Comparison of ENCODE assay signal across 1 cellular context in the genomic region with DNA sequence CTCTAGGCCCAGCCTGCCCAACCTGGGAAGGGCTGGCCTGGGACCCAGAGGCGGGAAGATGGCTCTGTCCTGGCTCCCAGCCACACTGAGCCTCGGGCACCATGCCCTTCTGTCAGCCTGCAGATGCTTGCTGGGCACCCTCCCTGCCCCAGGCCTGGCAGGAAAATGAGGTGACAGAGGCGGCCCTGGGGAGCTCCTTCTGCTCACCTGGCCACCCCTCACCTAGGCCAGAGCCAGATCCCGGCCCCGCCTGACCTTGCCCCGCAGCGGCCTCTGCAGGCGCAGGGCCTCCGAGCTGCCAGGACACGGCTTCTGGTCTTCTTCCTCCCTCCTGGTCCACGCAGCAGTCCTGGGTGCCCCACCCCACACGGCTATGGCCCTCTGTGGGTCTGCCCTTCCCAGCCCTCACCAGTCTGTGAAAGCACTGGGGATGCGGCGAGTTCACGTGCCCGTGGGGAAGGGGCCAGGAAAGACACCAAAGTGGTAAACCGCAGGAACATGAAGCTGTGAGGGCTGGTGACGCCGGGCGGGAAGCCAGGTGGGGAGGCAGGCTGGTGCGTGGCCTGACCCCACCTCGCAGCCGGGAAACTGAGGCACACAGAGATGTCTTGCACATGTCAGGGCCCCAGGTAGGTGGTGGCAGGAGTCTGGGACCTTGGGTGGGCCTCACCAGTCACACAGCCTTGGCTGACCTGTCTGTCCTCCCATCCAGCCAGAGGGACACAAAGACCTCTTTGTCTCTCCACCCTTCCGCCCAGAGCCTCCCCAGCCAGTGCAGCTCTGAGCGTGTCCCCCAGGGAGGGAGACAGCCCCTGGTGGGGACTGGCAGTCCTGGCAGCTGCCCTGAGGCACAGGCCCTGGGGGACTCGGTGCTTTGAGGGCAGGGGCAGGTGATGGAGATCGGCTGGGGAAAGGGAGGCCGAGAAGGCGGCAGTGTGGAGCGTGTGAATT.
TF ChIP-seq lines count a peak whose summit lies in the region.

No MANE protein-coding gene starts in this region.

TF ChIP-seq in HepG2, 621 proteins besides CTCF, POLR2A, EP300 and RAD21 (continued from another document and continues in another):
- TF ChIP-seq AGO1 (IDR thresholded peaks at IDR 0.05; ENCODE audit: low read depth, low read length, poor library complexity, severe bottlenecking), result no peak
- no peak for TF ChIP-seq NR2F6 (IDR thresholded peaks at IDR 0.05)
- peak; percentile 37; the same call in 1 of the 2 replicates for TF ChIP-seq NR2F6 (CRISPR knock-in tag; IDR thresholded peaks at IDR 0.05)
- TF ChIP-seq RXRB (CRISPR knock-in tag; IDR thresholded peaks at IDR 0.05; ENCODE audit: borderline replicate concordance), result peak; percentile 47; the same call in 1 of the 2 replicates
- peak; percentile 90 for TF ChIP-seq RXRA (CRISPR knock-in tag; IDR thresholded peaks at IDR 0.05)
- TF ChIP-seq MAZ (IDR thresholded peaks at IDR 0.05; ENCODE audit: borderline replicate concordance, low read depth, low read length), result 0 out of 2 replicates have a peak, but pooled peaks have one; percentile 46
- TF ChIP-seq MAZ (CRISPR knock-in tag; IDR thresholded peaks at IDR 0.05; ENCODE audit: low read depth), result no peak; the same call in 1 of the 2 replicates
- peak; percentile 39; the same call in 1 of the 2 replicates for TF ChIP-seq ETV5 (CRISPR knock-in tag; IDR thresholded peaks at IDR 0.05; ENCODE audit: borderline replicate concordance)
- TF ChIP-seq ESRRA (CRISPR knock-in tag; IDR thresholded peaks at IDR 0.05; ENCODE audit: low read depth), result 0 out of 2 replicates have a peak, but pooled peaks have one; percentile 61
- no peak for TF ChIP-seq NONO (IDR thresholded peaks at IDR 0.05)
- TF ChIP-seq NONO (CRISPR knock-in tag; conservative IDR thresholded peaks at IDR 0.05), result peak; percentile 69
- TF ChIP-seq ZFP90 (CRISPR knock-in tag; IDR thresholded peaks at IDR 0.05; ENCODE audit: borderline replicate concordance), result peak; percentile 9; the same call in 1 of the 2 replicates
- TF ChIP-seq, protein P1, sequence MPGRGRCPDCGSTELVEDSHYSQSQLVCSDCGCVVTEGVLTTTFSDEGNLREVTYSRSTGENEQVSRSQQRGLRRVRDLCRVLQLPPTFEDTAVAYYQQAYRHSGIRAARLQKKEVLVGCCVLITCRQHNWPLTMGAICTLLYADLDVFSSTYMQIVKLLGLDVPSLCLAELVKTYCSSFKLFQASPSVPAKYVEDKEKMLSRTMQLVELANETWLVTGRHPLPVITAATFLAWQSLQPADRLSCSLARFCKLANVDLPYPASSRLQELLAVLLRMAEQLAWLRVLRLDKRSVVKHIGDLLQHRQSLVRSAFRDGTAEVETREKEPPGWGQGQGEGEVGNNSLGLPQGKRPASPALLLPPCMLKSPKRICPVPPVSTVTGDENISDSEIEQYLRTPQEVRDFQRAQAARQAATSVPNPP (CRISPR knock-in tag; IDR thresholded peaks at IDR 0.05), result no peak
- TF ChIP-seq ZNF331 (CRISPR knock-in tag; IDR thresholded peaks at IDR 0.05), result peak; percentile 48; the same call in 1 of the 2 replicates
- no peak for TF ChIP-seq HNF4G (IDR thresholded peaks at IDR 0.05; ENCODE audit: borderline replicate concordance, low read depth, low read length)
- 0 out of 2 replicates have a peak, but pooled peaks have one; percentile 15 for TF ChIP-seq HNF4G (CRISPR knock-in tag; IDR thresholded peaks at IDR 0.05; ENCODE audit: borderline replicate concordance, low read depth)
- TF ChIP-seq, protein P2, sequence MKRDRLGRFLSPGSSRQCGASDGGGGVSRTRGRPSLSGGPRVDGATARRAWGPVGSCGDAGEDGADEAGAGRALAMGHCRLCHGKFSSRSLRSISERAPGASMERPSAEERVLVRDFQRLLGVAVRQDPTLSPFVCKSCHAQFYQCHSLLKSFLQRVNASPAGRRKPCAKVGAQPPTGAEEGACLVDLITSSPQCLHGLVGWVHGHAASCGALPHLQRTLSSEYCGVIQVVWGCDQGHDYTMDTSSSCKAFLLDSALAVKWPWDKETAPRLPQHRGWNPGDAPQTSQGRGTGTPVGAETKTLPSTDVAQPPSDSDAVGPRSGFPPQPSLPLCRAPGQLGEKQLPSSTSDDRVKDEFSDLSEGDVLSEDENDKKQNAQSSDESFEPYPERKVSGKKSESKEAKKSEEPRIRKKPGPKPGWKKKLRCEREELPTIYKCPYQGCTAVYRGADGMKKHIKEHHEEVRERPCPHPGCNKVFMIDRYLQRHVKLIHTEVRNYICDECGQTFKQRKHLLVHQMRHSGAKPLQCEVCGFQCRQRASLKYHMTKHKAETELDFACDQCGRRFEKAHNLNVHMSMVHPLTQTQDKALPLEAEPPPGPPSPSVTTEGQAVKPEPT (CRISPR knock-in tag; IDR thresholded peaks at IDR 0.05; ENCODE audit: low read depth), result no peak
- TF ChIP-seq ZNF44 (CRISPR knock-in tag; IDR thresholded peaks at IDR 0.05), result 0 out of 2 replicates have a peak, but pooled peaks have one; percentile 34
- no peak for TF ChIP-seq MTA3 (CRISPR knock-in tag; IDR thresholded peaks at IDR 0.05)
- TF ChIP-seq ZNF563 (CRISPR knock-in tag; IDR thresholded peaks at IDR 0.05), result peak; percentile 23; the same call in 1 of the 2 replicates
- TF ChIP-seq, protein P3, sequence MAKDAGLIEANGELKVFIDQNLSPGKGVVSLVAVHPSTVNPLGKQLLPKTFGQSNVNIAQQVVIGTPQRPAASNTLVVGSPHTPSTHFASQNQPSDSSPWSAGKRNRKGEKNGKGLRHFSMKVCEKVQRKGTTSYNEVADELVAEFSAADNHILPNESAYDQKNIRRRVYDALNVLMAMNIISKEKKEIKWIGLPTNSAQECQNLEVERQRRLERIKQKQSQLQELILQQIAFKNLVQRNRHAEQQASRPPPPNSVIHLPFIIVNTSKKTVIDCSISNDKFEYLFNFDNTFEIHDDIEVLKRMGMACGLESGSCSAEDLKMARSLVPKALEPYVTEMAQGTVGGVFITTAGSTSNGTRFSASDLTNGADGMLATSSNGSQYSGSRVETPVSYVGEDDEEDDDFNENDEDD (CRISPR knock-in tag; IDR thresholded peaks at IDR 0.05; ENCODE audit: borderline replicate concordance), result peak; percentile 8; the same call in 1 of the 2 replicates
- TF ChIP-seq PHF5A (CRISPR knock-in tag; IDR thresholded peaks at IDR 0.05; ENCODE audit: low read depth, unreplicated experiment), result peak; percentile 49
- TF ChIP-seq, protein P4, sequence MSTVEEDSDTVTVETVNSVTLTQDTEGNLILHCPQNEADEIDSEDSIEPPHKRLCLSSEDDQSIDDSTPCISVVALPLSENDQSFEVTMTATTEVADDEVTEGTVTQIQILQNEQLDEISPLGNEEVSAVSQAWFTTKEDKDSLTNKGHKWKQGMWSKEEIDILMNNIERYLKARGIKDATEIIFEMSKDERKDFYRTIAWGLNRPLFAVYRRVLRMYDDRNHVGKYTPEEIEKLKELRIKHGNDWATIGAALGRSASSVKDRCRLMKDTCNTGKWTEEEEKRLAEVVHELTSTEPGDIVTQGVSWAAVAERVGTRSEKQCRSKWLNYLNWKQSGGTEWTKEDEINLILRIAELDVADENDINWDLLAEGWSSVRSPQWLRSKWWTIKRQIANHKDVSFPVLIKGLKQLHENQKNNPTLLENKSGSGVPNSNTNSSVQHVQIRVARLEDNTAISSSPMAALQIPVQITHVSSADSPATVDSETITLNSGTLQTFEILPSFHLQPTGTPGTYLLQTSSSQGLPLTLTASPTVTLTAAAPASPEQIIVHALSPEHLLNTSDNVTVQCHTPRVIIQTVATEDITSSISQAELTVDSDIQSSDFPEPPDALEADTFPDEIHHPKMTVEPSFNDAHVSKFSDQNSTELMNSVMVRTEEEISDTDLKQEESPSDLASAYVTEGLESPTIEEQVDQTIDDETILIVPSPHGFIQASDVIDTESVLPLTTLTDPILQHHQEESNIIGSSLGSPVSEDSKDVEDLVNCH (CRISPR knock-in tag; IDR thresholded peaks at IDR 0.05), result no peak
- peak; percentile 29 for TF ChIP-seq IKZF4 (CRISPR knock-in tag; IDR thresholded peaks at IDR 0.05; ENCODE audit: borderline replicate concordance, low read depth, not compliant biosample characterization)
- peak; percentile 36 for TF ChIP-seq ZNF883 (CRISPR knock-in tag; IDR thresholded peaks at IDR 0.05; ENCODE audit: not compliant biosample characterization)
- TF ChIP-seq, protein P5, sequence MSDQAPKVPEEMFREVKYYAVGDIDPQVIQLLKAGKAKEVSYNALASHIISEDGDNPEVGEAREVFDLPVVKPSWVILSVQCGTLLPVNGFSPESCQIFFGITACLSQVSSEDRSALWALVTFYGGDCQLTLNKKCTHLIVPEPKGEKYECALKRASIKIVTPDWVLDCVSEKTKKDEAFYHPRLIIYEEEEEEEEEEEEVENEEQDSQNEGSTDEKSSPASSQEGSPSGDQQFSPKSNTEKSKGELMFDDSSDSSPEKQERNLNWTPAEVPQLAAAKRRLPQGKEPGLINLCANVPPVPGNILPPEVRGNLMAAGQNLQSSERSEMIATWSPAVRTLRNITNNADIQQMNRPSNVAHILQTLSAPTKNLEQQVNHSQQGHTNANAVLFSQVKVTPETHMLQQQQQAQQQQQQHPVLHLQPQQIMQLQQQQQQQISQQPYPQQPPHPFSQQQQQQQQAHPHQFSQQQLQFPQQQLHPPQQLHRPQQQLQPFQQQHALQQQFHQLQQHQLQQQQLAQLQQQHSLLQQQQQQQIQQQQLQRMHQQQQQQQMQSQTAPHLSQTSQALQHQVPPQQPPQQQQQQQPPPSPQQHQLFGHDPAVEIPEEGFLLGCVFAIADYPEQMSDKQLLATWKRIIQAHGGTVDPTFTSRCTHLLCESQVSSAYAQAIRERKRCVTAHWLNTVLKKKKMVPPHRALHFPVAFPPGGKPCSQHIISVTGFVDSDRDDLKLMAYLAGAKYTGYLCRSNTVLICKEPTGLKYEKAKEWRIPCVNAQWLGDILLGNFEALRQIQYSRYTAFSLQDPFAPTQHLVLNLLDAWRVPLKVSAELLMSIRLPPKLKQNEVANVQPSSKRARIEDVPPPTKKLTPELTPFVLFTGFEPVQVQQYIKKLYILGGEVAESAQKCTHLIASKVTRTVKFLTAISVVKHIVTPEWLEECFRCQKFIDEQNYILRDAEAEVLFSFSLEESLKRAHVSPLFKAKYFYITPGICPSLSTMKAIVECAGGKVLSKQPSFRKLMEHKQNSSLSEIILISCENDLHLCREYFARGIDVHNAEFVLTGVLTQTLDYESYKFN (CRISPR knock-in tag; conservative IDR thresholded peaks at IDR 0.05), result peak; percentile 76; the same call in 1 of the 2 replicates
- peak; percentile 33; the same call in 1 of the 2 replicates for TF ChIP-seq DMAP1 (CRISPR knock-in tag; IDR thresholded peaks at IDR 0.05)
- TF ChIP-seq, protein P6, sequence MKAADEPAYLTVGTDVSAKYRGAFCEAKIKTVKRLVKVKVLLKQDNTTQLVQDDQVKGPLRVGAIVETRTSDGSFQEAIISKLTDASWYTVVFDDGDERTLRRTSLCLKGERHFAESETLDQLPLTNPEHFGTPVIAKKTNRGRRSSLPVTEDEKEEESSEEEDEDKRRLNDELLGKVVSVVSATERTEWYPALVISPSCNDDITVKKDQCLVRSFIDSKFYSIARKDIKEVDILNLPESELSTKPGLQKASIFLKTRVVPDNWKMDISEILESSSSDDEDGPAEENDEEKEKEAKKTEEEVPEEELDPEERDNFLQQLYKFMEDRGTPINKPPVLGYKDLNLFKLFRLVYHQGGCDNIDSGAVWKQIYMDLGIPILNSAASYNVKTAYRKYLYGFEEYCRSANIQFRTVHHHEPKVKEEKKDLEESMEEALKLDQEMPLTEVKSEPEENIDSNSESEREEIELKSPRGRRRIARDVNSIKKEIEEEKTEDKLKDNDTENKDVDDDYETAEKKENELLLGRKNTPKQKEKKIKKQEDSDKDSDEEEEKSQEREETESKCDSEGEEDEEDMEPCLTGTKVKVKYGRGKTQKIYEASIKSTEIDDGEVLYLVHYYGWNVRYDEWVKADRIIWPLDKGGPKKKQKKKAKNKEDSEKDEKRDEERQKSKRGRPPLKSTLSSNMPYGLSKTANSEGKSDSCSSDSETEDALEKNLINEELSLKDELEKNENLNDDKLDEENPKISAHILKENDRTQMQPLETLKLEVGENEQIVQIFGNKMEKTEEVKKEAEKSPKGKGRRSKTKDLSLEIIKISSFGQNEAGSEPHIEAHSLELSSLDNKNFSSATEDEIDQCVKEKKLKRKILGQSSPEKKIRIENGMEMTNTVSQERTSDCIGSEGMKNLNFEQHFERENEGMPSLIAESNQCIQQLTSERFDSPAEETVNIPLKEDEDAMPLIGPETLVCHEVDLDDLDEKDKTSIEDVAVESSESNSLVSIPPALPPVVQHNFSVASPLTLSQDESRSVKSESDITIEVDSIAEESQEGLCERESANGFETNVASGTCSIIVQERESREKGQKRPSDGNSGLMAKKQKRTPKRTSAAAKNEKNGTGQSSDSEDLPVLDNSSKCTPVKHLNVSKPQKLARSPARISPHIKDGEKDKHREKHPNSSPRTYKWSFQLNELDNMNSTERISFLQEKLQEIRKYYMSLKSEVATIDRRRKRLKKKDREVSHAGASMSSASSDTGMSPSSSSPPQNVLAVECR (CRISPR knock-in tag; IDR thresholded peaks at IDR 0.05; ENCODE audit: borderline replicate concordance), result peak; percentile 61; the same call in 1 of the 2 replicates
- peak; percentile 93 for TF ChIP-seq MTA1 (CRISPR knock-in tag; IDR thresholded peaks at IDR 0.05; ENCODE audit: borderline replicate concordance)
- TF ChIP-seq RCOR2 (CRISPR knock-in tag; IDR thresholded peaks at IDR 0.05), result 0 out of 2 replicates have a peak, but pooled peaks have one; percentile 22
- peak; percentile 68 for TF ChIP-seq ZNF12 (CRISPR knock-in tag; IDR thresholded peaks at IDR 0.05)
- TF ChIP-seq ZNF460 (CRISPR knock-in tag; IDR thresholded peaks at IDR 0.05; ENCODE audit: borderline replicate concordance), result peak; percentile 10; the same call in 1 of the 2 replicates
- TF ChIP-seq, protein P7, sequence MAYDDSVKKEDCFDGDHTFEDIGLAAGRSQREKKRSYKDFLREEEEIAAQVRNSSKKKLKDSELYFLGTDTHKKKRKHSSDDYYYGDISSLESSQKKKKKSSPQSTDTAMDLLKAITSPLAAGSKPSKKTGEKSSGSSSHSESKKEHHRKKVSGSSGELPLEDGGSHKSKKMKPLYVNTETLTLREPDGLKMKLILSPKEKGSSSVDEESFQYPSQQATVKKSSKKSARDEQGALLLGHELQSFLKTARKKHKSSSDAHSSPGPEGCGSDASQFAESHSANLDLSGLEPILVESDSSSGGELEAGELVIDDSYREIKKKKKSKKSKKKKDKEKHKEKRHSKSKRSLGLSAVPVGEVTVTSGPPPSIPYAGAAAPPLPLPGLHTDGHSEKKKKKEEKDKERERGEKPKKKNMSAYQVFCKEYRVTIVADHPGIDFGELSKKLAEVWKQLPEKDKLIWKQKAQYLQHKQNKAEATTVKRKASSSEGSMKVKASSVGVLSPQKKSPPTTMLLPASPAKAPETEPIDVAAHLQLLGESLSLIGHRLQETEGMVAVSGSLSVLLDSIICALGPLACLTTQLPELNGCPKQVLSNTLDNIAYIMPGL (CRISPR knock-in tag; IDR thresholded peaks at IDR 0.05; ENCODE audit: borderline replicate concordance in 1 of 2, low read depth in 1 of 2), result peak in 1 of 2 experiments; percentile 78; a peak in 2 of 4 replicates
- 0 out of 2 replicates have a peak, but pooled peaks have one; percentile 19 for TF ChIP-seq ZNF143 (CRISPR knock-in tag; IDR thresholded peaks at IDR 0.05)
- peak; percentile 46; the same call in 1 of the 2 replicates for TF ChIP-seq SPEN (CRISPR knock-in tag; IDR thresholded peaks at IDR 0.05; ENCODE audit: low read depth)
- TF ChIP-seq JUN (CRISPR knock-in tag; IDR thresholded peaks at IDR 0.05), result no peak
- TF ChIP-seq HDAC1 (CRISPR knock-in tag; IDR thresholded peaks at IDR 0.05), result peak; percentile 75; the same call in 1 of the 2 replicates
- 0 out of 2 replicates have a peak, but pooled peaks have one; percentile 47 for TF ChIP-seq ARNTL (CRISPR knock-in tag; IDR thresholded peaks at IDR 0.05)
- TF ChIP-seq HDAC2 (CRISPR knock-in tag; IDR thresholded peaks at IDR 0.05), result peak; percentile 75
- no peak for TF ChIP-seq ZBTB38 (CRISPR knock-in tag; IDR thresholded peaks at IDR 0.05)
- TF ChIP-seq ZBTB7A (CRISPR knock-in tag; IDR thresholded peaks at IDR 0.05), result peak; percentile 74; the same call in 1 of the 2 replicates
- TF ChIP-seq MAFK (conservative IDR thresholded peaks at IDR 0.05 in 1 of 2, IDR thresholded peaks at IDR 0.05 in 1 of 2; ENCODE audit: low read length in 2 of 2), result no peak
- TF ChIP-seq TEAD3 (CRISPR knock-in tag; optimal IDR thresholded peaks at IDR 0.05; ENCODE audit: borderline replicate concordance), result peak; percentile 27
